In the genomic region with DNA sequence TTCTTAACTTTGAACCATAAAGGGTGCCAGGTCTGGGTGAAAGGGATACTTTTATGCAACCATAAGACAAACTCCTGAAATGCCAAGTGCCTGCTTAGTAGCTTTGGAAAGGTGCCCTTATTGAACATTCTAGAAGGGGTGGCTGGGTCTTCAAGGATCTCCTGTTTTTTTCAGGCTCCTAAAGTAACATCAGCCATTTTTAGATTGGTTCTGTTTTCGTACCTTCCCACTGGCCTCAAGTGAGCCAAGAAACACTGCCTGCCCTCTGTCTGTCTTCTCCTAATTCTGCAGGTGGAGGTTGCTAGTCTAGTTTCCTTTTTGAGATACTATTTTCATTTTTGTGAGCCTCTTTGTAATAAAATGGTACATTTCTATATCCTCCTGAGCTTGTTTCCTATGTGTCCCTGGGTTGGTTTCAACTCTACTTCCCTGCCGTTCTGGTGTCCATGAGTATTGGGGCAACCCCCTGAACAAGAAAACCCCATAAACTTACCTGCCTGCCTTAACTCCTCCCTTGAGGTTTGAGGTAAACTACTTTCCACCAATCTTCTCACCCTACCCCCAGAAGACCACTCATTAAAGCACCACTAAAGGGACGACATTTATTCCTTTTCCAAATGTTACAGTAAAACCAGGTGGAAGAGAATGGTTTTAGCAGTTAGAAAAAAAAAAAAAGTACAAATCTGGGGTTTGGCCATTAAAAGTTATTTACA, we compare ENCODE assay signal across 1 cellular context.
TF ChIP-seq lines count a peak whose summit lies in the region.

No MANE protein-coding gene starts in this region.

TF ChIP-seq in H1, 55 proteins besides CTCF, POLR2A, EP300 and RAD21:
- TF ChIP-seq TBP (IDR thresholded peaks at IDR 0.05; ENCODE audit: low read depth, low read length) (no peak), POLR2AphosphoS5 (IDR thresholded peaks at IDR 0.05; ENCODE audit: low read depth, low read length) (peak; percentile 81; the same call in 1 of the 2 replicates)
- TF ChIP-seq, protein P1, sequence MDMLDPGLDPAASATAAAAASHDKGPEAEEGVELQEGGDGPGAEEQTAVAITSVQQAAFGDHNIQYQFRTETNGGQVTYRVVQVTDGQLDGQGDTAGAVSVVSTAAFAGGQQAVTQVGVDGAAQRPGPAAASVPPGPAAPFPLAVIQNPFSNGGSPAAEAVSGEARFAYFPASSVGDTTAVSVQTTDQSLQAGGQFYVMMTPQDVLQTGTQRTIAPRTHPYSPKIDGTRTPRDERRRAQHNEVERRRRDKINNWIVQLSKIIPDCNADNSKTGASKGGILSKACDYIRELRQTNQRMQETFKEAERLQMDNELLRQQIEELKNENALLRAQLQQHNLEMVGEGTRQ (IDR thresholded peaks at IDR 0.05; ENCODE audit: low read length), result no peak
